Comparison of ENCODE assay signal across 28 cellular contexts in the genomic region with DNA sequence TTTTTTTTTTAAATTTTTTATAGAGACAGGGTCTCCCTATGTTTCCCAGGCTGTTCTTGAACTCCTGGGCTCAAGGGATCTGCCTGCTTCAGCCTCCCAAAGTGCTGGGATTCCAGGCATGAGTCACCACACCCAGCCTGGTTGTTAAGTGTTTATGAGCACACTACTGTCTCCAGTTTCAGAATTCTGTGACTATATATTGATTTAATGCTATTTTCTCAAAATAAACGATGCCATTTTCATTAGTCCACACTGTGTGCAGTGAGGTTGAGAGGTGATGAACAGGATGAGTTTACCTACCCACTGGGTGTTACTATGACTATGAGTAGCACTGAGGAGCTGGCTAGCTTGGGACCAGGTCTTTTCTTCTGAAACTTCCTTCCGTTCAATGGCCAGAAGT.
DNase-seq lines count a peak whose midpoint lies in the region; ATAC-seq, FAIRE-seq and TF ChIP-seq lines count a peak whose summit lies in the region.
"Had no signal": no experiment of that assay in that cellular context is flagged by ENCODE, and none has a peak within 500 bp of the region (broad histone marks: within the 10 kb centered on the region; RNA-seq: fewer than 3 reads in every experiment).

No MANE protein-coding gene starts in this region.

- H4K8ac ChIP-seq in IMR-90 (ENCODE audit: low read depth in 2 of 2, low read length in 2 of 2) = no peak overlapping the region

- intact Hi-C loops in IMR-90 (cut with micrococcal nuclease) (no loop called here), HepG2 (cut with micrococcal nuclease; ENCODE audit: unreplicated experiment) (no loop called here), PC-9 (cut with micrococcal nuclease; ENCODE audit: unreplicated experiment) (no loop called here)

- dilution Hi-C loops in IMR-90 (cut with HindIII; ENCODE audit: low sequenced_read_pairs, unreplicated experiment) = no loop called here

- H3K27me3 ChIP-seq in IMR-90 (ENCODE audit: control insufficient read depth, insufficient read depth, low read length) (peaks cover 8% of the 10 kb centered on the region), HepG2 (ENCODE audit: control insufficient read depth in 1 of 2, insufficient read depth in 2 of 2, low read length in 2 of 2) (no peaks in the 10 kb centered on the region), PC-9 (ENCODE audit: insufficient read depth, low read depth) (no peaks in the 10 kb centered on the region)
- H3K27me3 ChIP-seq: BLaER1, esophagus muscularis mucosa had no signal

- H3K27ac ChIP-seq in IMR-90 (ENCODE audit: insufficient read depth, low read length) (no peak overlapping the region), HepG2 (ENCODE audit: extremely low read length, insufficient read depth, low read length) (no peak overlapping the region), PC-9 (no peak overlapping the region)
- H3K27ac ChIP-seq: BLaER1, esophagus muscularis mucosa, KMS-11, RWPE1, skin epidermis had no signal

- H3K79me2 ChIP-seq in HepG2 (ENCODE audit: insufficient read depth, low read length) = no peaks in the 10 kb centered on the region
- H3K79me2 ChIP-seq in PC-9 (ENCODE audit: low read depth) = no peaks in the 10 kb centered on the region

- H4K5ac ChIP-seq in IMR-90 (ENCODE audit: low read depth, low read length) = no peak overlapping the region

- no peak overlapping the region for H3K4me3 Mint-ChIP-seq in T-helper 17 cell
- H3K4me3 Mint-ChIP-seq: activated naive CD8-positive, alpha-beta T cell treated with anti-CD3 and anti-CD28 coated beads, Interleukin-2, amount 50 U/mL, for 24 hours; brain; nephron progenitor cell; stimulated activated memory B cell treated with anti-CD40 and anti-IgM and Interleukin-4, amounts not matched to agents 10 μg/mL and 1 μg/mL and 100 μg/mL, for 72 hours had no signal

- H4K91ac ChIP-seq in IMR-90 (ENCODE audit: insufficient read depth, low read depth, low read length) = no peak overlapping the region

- no peaks in the 10 kb centered on the region for H4K20me1 ChIP-seq in IMR-90 (ENCODE audit: insufficient read depth, low read length)
- H4K20me1 ChIP-seq in HepG2 (ENCODE audit: insufficient read depth, low read length) = no peaks in the 10 kb centered on the region
- no peaks in the 10 kb centered on the region for H4K20me1 ChIP-seq in PC-9 (ENCODE audit: insufficient read depth)
- H4K20me1 ChIP-seq: BLaER1 had no signal

- no peak for TF ChIP-seq EP300 in HepG2 (IDR thresholded peaks at IDR 0.05; ENCODE audit: low read depth in 2 of 2, low read length in 2 of 2)
- no peak for TF ChIP-seq EP300 in HepG2 (CRISPR knock-in tag; IDR thresholded peaks at IDR 0.05; ENCODE audit: borderline replicate concordance)

- POLR2A ChIA-PET in IMR-90 (lab: Charles Lee; ENCODE audit: unreplicated experiment) (no interaction called here), HepG2 (lab: Yijun Ruan, JAX) (no interaction called here), PC-9 (lab: Charles Lee; ENCODE audit: unreplicated experiment) (no interaction called here)

- H3K9me2 ChIP-seq in PC-9 (ENCODE audit: insufficient read depth) = no peaks in the 10 kb centered on the region

- no peak overlapping the region for H3K18ac ChIP-seq in IMR-90 (ENCODE audit: low read depth, low read length)

- ATAC-seq in IMR-90 (ENCODE audit: low read depth) (peak; percentile 70), GM18870 (IDR thresholded peaks at IDR 0.05; ENCODE audit: unreplicated experiment) (no peak), T-helper 17 cell (no peak), HepG2 (no peak)
- ATAC-seq: activated naive CD8-positive, alpha-beta T cell treated with anti-CD3 and anti-CD28 coated beads, Interleukin-2, amount 50 U/mL, for 24 hours; left colon; stimulated activated memory B cell treated with anti-CD40 and anti-IgM and Interleukin-4, amounts not matched to agents 10 μg/mL and 1 μg/mL and 100 μg/mL, for 72 hours had no signal

- H3K36me3 Mint-ChIP-seq in T-helper 17 cell (ENCODE audit: low read depth) = no peaks in the 10 kb centered on the region
- H3K36me3 Mint-ChIP-seq: brain had no signal

- H3K27me3 Mint-ChIP-seq in T-helper 17 cell = no peaks in the 10 kb centered on the region
- H3K27me3 Mint-ChIP-seq: stimulated activated memory B cell treated with anti-CD40 and anti-IgM and Interleukin-4, amounts not matched to agents 10 μg/mL and 1 μg/mL and 100 μg/mL, for 72 hours had no signal

- in situ Hi-C loops in IMR-90 (cut with MboI; ENCODE audit: low sequenced_read_pairs) = no loop called here
- in situ Hi-C loops in HepG2 (cut with HindIII; ENCODE audit: extremely low pct_ligation_motif_present, low pct_unique_long_range_greater_than_20kb) = no loop called here

- no peak overlapping the region for H3K9ac ChIP-seq in IMR-90 (ENCODE audit: low read depth, low read length)
- H3K9ac ChIP-seq in HepG2 (ENCODE audit: insufficient read depth, low read depth, low read length) = no peak overlapping the region
- H3K9ac ChIP-seq: BLaER1, KMS-11 had no signal

- no peaks in the 10 kb centered on the region; the same call in 1 of the 2 replicates for H3K9me1 ChIP-seq in IMR-90 (ENCODE audit: insufficient read depth, low read length)

- H3K9me3 ChIP-seq in IMR-90 (ENCODE audit: control insufficient read depth, insufficient read depth, low read length) = 0 out of 2 replicates have a peak, but pooled peaks cover 2% of the 10 kb centered on the region
- no peaks in the 10 kb centered on the region for H3K9me3 ChIP-seq in T-helper 17 cell (ENCODE audit: control insufficient read depth, low read length, poor library complexity, severe bottlenecking)
- no peaks in the 10 kb centered on the region for H3K9me3 ChIP-seq in HepG2 (ENCODE audit: low read length)
- H3K9me3 ChIP-seq in PC-9 (ENCODE audit: insufficient read depth, low read depth) = no peaks in the 10 kb centered on the region
- H3K9me3 ChIP-seq: esophagus muscularis mucosa had no signal

- TF ChIP-seq POLR2A in IMR-90 (IDR thresholded peaks at IDR 0.05; ENCODE audit: low read depth, low read length) (no peak), HepG2 (IDR thresholded peaks at IDR 0.05; ENCODE audit: insufficient read depth in 1 of 2, low read depth in 2 of 2, low read length in 2 of 2) (no peak)

- no peak overlapping the region for H3K56ac ChIP-seq in IMR-90 (ENCODE audit: extremely low read depth, insufficient read depth, low read length)

- no peaks in the 10 kb centered on the region; the same call in 1 of the 2 replicates for H3F3A ChIP-seq in PC-9 (ENCODE audit: insufficient read depth, low read depth)

- no peak overlapping the region for H2BK120ac ChIP-seq in IMR-90 (ENCODE audit: low read depth, low read length)

- H3K36me3 ChIP-seq in IMR-90 (ENCODE audit: control insufficient read depth, insufficient read depth, low read length) = no peaks in the 10 kb centered on the region
- H3K36me3 ChIP-seq in HepG2 (replicated peaks in 1 of 2; ENCODE audit: control insufficient read depth in 1 of 2, insufficient read depth in 2 of 2, low read length in 2 of 2) = no peaks in the 10 kb centered on the region
- H3K36me3 ChIP-seq in PC-9 (ENCODE audit: low read depth) = no peaks in the 10 kb centered on the region
- H3K36me3 ChIP-seq: BLaER1, esophagus muscularis mucosa had no signal

- no peak overlapping the region for H2BK20ac ChIP-seq in IMR-90 (ENCODE audit: low read depth, low read length)

- no peak overlapping the region for H3K4ac ChIP-seq in IMR-90 (ENCODE audit: low read depth, low read length)

- TF ChIP-seq CTCF in IMR-90 (conservative IDR thresholded peaks at IDR 0.05; ENCODE audit: low read depth, low read length) (no peak), HepG2 (CRISPR knock-in tag; IDR thresholded peaks at IDR 0.05) (no peak), PC-9 (conservative IDR thresholded peaks at IDR 0.05) (no peak)

- H2BK15ac ChIP-seq in IMR-90 (ENCODE audit: low read depth, low read length) = no peak overlapping the region

- no peak overlapping the region for H3K27ac Mint-ChIP-seq in T-helper 17 cell
- H3K27ac Mint-ChIP-seq: activated naive CD8-positive, alpha-beta T cell treated with anti-CD3 and anti-CD28 coated beads, Interleukin-2, amount 50 U/mL, for 24 hours; brain; nephron progenitor cell; stimulated activated memory B cell treated with anti-CD40 and anti-IgM and Interleukin-4, amounts not matched to agents 10 μg/mL and 1 μg/mL and 100 μg/mL, for 72 hours had no signal

- no peak overlapping the region for H2AK5ac ChIP-seq in IMR-90 (ENCODE audit: low read depth, low read length)

- WGBS in IMR-90 (ENCODE audit: extremely low coverage in 2 of 2, insufficient read length in 1 of 2), 2 experiments = no CpG with 5 or more reads among the region's 2 CpGs
- 41% methylated on average over 2 of the region's 2 CpGs for WGBS in HepG2 (ENCODE audit: low lambda C conversion rate)

- H3K14ac ChIP-seq in IMR-90 (replicated peaks; ENCODE audit: low read depth, low read length) = no peak overlapping the region

- no peak overlapping the region for H3K4me2 ChIP-seq in IMR-90 (ENCODE audit: low read depth, low read length)
- no peak overlapping the region for H3K4me2 ChIP-seq in HepG2 (ENCODE audit: low read depth, low read length)
- no peak overlapping the region for H3K4me2 ChIP-seq in PC-9
- H3K4me2 ChIP-seq: BLaER1, KMS-11 had no signal

- TF ChIP-seq RAD21 in IMR-90 (IDR thresholded peaks at IDR 0.05; ENCODE audit: low read length) = no peak
- TF ChIP-seq RAD21 in HepG2 (CRISPR knock-in tag; IDR thresholded peaks at IDR 0.05) = no peak

- no peak overlapping the region for H2AFZ ChIP-seq in IMR-90 (replicated peaks; ENCODE audit: low read length, poor library complexity)
- no peak overlapping the region for H2AFZ ChIP-seq in HepG2 (ENCODE audit: low read length)
- no peak overlapping the region for H2AFZ ChIP-seq in PC-9

- BruUV-seq in IMR-90 (replicated peaks; lab: Mats Ljungman, UMichigan) (no TSS peak), HepG2 (replicated peaks; lab: Mats Ljungman, UMichigan) (no TSS peak), PC-9 (replicated peaks; lab: Mats Ljungman, UMichigan) (no TSS peak)

- no peaks in the 10 kb centered on the region for H3K79me1 ChIP-seq in IMR-90 (ENCODE audit: low read depth in 1 of 2, low read length in 2 of 2)

- H3K4me1 Mint-ChIP-seq in T-helper 17 cell = peaks cover 6% of the 10 kb centered on the region
- H3K4me1 Mint-ChIP-seq: activated naive CD8-positive, alpha-beta T cell treated with anti-CD3 and anti-CD28 coated beads, Interleukin-2, amount 50 U/mL, for 24 hours had no signal

- CTCF ChIA-PET in IMR-90 (lab: Yijun Ruan, JAX) (no interaction called here), HepG2 (lab: Yijun Ruan, JAX; ENCODE audit: low intra/inter-chr PET ratio, low total read pairs) (no interaction called here), PC-9 (lab: Charles Lee) (no interaction called here)

- DNase-seq in EH (ENCODE audit: low read depth) = peak; percentile 56
- peak; percentile 29 for DNase-seq in IMR-90
- DNase-seq in astrocyte of the hippocampus (ENCODE audit: low read depth, low spot score) = peak; percentile 10
- peak; percentile 35 for DNase-seq in iris pigment epithelial cell (ENCODE audit: low read depth)
- no peak for DNase-seq in T-helper 17 cell
- no peak for DNase-seq in HepG2 (ENCODE audit: low spot score)
- no peak for DNase-seq in PC-9
- DNase-seq: ACHN; activated CD4-positive, alpha-beta T cell treated with anti-CD3 and anti-CD28 coated beads, Interleukin-2, amount 50 U/mL, for 4 hours; activated naive CD4-positive, alpha-beta T cell; activated naive CD8-positive, alpha-beta T cell treated with anti-CD3 and anti-CD28 coated beads, Interleukin-2, amount 50 U/mL, for 24 hours; activated T-cell treated with anti-CD3 and anti-CD28 coated beads, Interleukin-2, amount 50 U/mL, for 48 hours; DMS153; GF-D8; hippocampal formation; left colon; mammary epithelial cell; NCI-H446 treated with DMSO at 0.1 percent for 48 hours; NCI-H774; nephron progenitor cell had no signal

- H2BK5ac ChIP-seq in IMR-90 (ENCODE audit: low read depth, low read length, poor library complexity, severe bottlenecking) = no peak overlapping the region

- no peak for FAIRE-seq in HepG2 (lab: Jason Lieb, UNC)

- no peak overlapping the region for H2AK9ac ChIP-seq in IMR-90 (replicated peaks; ENCODE audit: low read depth, low read length, poor library complexity)

- H3K4me1 ChIP-seq in IMR-90 (ENCODE audit: control insufficient read depth, insufficient read depth, low read length) = peaks cover 1% of the 10 kb centered on the region; the same call in 1 of the 2 replicates
- no peaks in the 10 kb centered on the region for H3K4me1 ChIP-seq in HepG2 (ENCODE audit: insufficient read depth, low read length)
- H3K4me1 ChIP-seq in PC-9 (replicated peaks; ENCODE audit: insufficient read depth) = peaks cover 20% of the 10 kb centered on the region
- H3K4me1 ChIP-seq: BLaER1, esophagus muscularis mucosa had no signal

- no peak overlapping the region for H3K4me3 ChIP-seq in IMR-90 (ENCODE audit: insufficient read depth, low read depth, low read length)
- no peak overlapping the region for H3K4me3 ChIP-seq in HepG2 (replicated peaks in 1 of 3; ENCODE audit: insufficient read depth in 1 of 3, low read depth in 2 of 3, low read length in 3 of 3)
- no peak overlapping the region for H3K4me3 ChIP-seq in PC-9
- H3K4me3 ChIP-seq: BLaER1, esophagus muscularis mucosa, skin epidermis had no signal

- no peak overlapping the region for H3K23ac ChIP-seq in IMR-90 (ENCODE audit: low read depth, low read length)

Comparison
In these comparisons a context has a peak if more than half of its experiments do, and no peak if none do; other contexts are left out.
1. DNase-seq: peak in EH (single experiment), IMR-90 (single experiment), astrocyte of the hippocampus (single experiment) and iris pigment epithelial cell (single experiment); none in T-helper 17 cell (0 of 3), HepG2 (single experiment) and PC-9 (0 of 2).